In genomic region chr20:35756404-35756803, GRCh38 we compare ENCODE assay signal across 2 cellular contexts.
TF ChIP-seq lines count a peak whose summit lies in the region.

No MANE protein-coding gene starts in this region.

TF ChIP-seq in HEK293, 187 proteins besides CTCF, POLR2A, EP300 and RAD21:
- TF ChIP-seq ZFP37 (tag by site-specific recombination; IDR thresholded peaks at IDR 0.05) (no peak), ZNF362 (tag by site-specific recombination; IDR thresholded peaks at IDR 0.05) (0 out of 2 replicates have a peak, but pooled peaks have one; percentile 60), FEZF1 (tag by site-specific recombination; IDR thresholded peaks at IDR 0.05) (no peak)
- TF ChIP-seq, protein P1, sequence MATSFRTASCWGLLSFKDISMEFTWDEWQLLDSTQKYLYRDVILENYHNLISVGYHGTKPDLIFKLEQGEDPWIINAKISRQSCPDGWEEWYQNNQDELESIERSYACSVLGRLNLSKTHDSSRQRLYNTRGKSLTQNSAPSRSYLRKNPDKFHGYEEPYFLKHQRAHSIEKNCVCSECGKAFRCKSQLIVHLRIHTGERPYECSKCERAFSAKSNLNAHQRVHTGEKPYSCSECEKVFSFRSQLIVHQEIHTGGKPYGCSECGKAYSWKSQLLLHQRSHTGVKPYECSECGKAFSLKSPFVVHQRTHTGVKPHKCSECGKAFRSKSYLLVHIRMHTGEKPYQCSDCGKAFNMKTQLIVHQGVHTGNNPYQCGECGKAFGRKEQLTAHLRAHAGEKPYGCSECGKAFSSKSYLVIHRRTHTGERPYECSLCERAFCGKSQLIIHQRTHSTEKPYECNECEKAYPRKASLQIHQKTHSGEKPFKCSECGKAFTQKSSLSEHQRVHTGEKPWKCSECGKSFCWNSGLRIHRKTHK (tag by site-specific recombination; IDR thresholded peaks at IDR 0.05), result no peak
- TF ChIP-seq, protein P2, sequence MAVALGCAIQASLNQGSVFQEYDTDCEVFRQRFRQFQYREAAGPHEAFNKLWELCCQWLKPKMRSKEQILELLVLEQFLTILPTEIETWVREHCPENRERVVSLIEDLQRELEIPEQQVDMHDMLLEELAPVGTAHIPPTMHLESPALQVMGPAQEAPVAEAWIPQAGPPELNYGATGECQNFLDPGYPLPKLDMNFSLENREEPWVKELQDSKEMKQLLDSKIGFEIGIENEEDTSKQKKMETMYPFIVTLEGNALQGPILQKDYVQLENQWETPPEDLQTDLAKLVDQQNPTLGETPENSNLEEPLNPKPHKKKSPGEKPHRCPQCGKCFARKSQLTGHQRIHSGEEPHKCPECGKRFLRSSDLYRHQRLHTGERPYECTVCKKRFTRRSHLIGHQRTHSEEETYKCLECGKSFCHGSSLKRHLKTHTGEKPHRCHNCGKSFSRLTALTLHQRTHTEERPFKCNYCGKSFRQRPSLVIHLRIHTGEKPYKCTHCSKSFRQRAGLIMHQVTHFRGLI (tag by site-specific recombination; IDR thresholded peaks at IDR 0.05), result peak; percentile 81

TF ChIP-seq in K562, 482 proteins besides CTCF, POLR2A, EP300 and RAD21:
- TF ChIP-seq, protein P3, sequence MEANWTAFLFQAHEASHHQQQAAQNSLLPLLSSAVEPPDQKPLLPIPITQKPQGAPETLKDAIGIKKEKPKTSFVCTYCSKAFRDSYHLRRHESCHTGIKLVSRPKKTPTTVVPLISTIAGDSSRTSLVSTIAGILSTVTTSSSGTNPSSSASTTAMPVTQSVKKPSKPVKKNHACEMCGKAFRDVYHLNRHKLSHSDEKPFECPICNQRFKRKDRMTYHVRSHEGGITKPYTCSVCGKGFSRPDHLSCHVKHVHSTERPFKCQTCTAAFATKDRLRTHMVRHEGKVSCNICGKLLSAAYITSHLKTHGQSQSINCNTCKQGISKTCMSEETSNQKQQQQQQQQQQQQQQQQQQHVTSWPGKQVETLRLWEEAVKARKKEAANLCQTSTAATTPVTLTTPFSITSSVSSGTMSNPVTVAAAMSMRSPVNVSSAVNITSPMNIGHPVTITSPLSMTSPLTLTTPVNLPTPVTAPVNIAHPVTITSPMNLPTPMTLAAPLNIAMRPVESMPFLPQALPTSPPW (CRISPR knock-in tag; IDR thresholded peaks at IDR 0.05), result no peak
- TF ChIP-seq ZC3H11A (IDR thresholded peaks at IDR 0.05; ENCODE audit: low read depth, low read length) (no peak), MAFG (tag; conservative IDR thresholded peaks at IDR 0.05) (no peak), SRSF1 (IDR thresholded peaks at IDR 0.05; ENCODE audit: low read depth, low read length) (no peak), MTF1 (CRISPR knock-in tag; IDR thresholded peaks at IDR 0.05; ENCODE audit: borderline replicate concordance) (no peak), NEUROD1 (IDR thresholded peaks at IDR 0.05; ENCODE audit: borderline replicate concordance, low read depth, low read length, partially characterized antibody) (no peak), PHF8 (IDR thresholded peaks at IDR 0.05; ENCODE audit: borderline replicate concordance, low read length) (no peak)
